Comparison of ENCODE assay signal across 8 cellular contexts in the genomic region with DNA sequence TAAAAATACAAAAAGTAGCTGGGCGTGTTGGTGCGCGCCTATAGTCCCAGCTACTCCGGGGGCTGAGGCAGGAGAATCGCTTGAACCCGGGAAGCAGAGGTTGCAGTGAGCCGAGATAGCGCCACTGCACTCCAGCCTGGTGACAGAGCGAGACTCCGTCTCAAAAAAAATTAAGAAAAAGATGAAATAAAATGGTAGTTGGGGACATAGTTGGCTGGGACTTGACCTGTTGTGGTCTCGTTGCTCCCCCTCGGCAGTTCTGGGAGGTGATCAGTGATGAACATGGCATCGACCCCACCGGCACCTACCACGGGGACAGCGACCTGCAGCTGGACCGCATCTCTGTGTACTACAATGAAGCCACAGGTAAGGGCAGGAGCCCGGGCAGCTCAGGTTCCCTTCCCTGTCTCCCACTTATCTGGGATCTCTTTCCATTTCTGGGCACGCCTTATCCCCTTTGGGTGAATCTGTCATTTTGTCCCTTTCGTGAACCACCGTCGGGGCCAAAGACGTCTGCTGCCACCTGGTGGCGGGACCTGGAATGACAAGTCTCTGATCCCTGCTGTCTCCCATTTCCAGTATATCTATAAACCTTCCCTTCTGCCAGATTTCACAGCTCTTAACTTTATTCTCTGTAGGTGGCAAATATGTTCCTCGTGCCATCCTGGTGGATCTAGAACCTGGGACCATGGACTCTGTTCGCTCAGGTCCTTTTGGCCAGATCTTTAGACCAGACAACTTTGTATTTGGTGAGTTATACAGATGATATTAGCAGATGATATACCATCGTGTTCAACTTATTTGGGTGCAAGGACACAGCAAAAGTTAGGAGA. TPM values are rescaled to one million over a fixed set of nuclear protein-coding genes. Genes with fewer than 3 reads are reported as not detected.
DNase-seq lines count a peak whose midpoint lies in the region; ATAC-seq and TF ChIP-seq lines count a peak whose summit lies in the region.

No MANE protein-coding gene starts in this region.

- DNase-seq in AG09319 (ENCODE audit: extremely low read depth, low read depth) = no peak
- peak; percentile 49 to 76 for DNase-seq in NCI-H524 (lab: John Stamatoyannopoulos, UW)
- peak; percentile 87 for DNase-seq in activated CD4-positive, alpha-beta T cell treated with anti-CD3 and anti-CD28 coated beads, Interleukin-2, amount 50 U/mL, for 1 hour
- peak; percentile 73 for DNase-seq in dedifferentiated amniotic fluid mesenchymal stem cell (ENCODE audit: extremely low spot score)
- DNase-seq in left lobe of liver (ENCODE audit: low spot score) = peak; percentile 85
- DNase-seq in stimulated activated CD4-positive, alpha-beta T cell treated with anti-CD3 and anti-CD28 coated beads, Interleukin-2, amount 100 ng/mL, for 48 hours = peak; percentile 88 to 91

- ATAC-seq in GM19395 (IDR thresholded peaks at IDR 0.05; ENCODE audit: unreplicated experiment) (peak; percentile 30), left lobe of liver (peak; percentile 57), GM21381 (IDR thresholded peaks at IDR 0.05; ENCODE audit: unreplicated experiment) (no peak)

- peak; percentile 87 for TF ChIP-seq CTCF in AG09319 (IDR thresholded peaks at IDR 0.05; ENCODE audit: low read depth, low read length)

RNA-seq across cellular contexts. Expression of a gene that starts 2.3 kb away (rescaled TPM):
- 219 TPM for total RNA-seq in left lobe of liver

RNA-seq across cellular contexts. Expression of a gene that starts 5.4 kb away (rescaled TPM):
- 13.7 TPM for total RNA-seq in left lobe of liver

RNA-seq across cellular contexts. Expression of a gene that starts 20.0 kb away (rescaled TPM):
- total RNA-seq in left lobe of liver = 45.9 TPM

RNA-seq across cellular contexts. Expression of a gene that starts 21.9 kb away (rescaled TPM):
- total RNA-seq in left lobe of liver = 5.8 TPM

RNA-seq across cellular contexts. Expression of a gene that starts 31.7 kb away (rescaled TPM):
- total RNA-seq in left lobe of liver = 1.8 TPM
